21 cellular contexts compared by ENCODE assay signal in the genomic region with DNA sequence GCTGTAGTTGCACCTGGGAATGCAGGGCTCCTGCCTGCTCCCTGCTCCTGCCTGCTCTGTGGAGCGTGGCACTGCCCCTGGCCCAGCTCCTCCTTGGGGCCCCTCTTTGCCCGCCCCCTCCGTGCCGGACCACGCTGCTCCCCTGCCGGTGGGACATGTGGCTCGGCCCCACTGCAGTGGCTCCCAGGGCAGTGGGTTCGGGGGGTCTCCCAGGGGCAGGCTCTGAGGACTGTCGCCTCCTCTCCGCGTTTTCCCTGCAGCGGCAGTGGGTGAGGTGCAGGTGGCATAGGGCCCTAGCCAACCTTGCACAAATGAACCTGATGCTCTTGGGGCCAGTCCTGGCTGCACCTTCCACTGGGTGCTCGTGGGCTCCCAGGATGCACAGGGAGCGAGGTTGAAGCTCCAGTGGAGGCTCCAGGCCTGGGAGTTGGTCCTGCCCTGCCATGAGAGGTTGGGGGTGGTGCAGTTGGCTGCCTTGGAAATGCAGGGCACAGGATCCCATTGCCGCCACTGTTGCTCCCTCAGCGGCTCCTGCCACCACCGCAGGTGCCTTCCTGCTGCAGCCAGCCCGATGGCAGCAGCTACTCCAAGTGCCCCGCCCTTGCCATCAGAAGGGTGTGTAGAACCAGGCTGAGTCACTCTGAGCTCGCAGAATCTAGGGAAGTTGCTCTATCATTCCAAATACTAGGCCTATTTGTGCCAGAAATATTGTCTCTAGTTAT.
A peak's percentile ranks its signal among the peaks of the same experiment; 100 is the strongest.
DNase-seq lines count a peak whose midpoint lies in the region; ATAC-seq and TF ChIP-seq lines count a peak whose summit lies in the region.
"Had no signal": no experiment of that assay in that cellular context is flagged by ENCODE, and none has a peak within 500 bp of the region (broad histone marks: within the 10 kb centered on the region; RNA-seq: fewer than 3 reads in every experiment).

No MANE protein-coding gene starts in this region.

- H2AFZ ChIP-seq in PC-3 (ENCODE audit: low read length) = no peak overlapping the region
- no peak overlapping the region for H2AFZ ChIP-seq in hepatocyte
- H2AFZ ChIP-seq in GM23338 = no peak overlapping the region

- no peaks in the 10 kb centered on the region for H3K27me3 ChIP-seq in PC-3 (ENCODE audit: low read length)
- H3K27me3 ChIP-seq in hepatocyte = no peaks in the 10 kb centered on the region
- no peaks in the 10 kb centered on the region for H3K27me3 ChIP-seq in GM23338 (ENCODE audit: insufficient read depth)
- H3K27me3 ChIP-seq: esophagus muscularis mucosa, neutrophil had no signal

- H4K20me1 ChIP-seq in PC-3 (ENCODE audit: low read length) = no peaks in the 10 kb centered on the region
- H4K20me1 ChIP-seq in hepatocyte (ENCODE audit: insufficient read depth, poor library complexity, severe bottlenecking) = no peaks in the 10 kb centered on the region
- no peaks in the 10 kb centered on the region for H4K20me1 ChIP-seq in GM23338 (replicated peaks; ENCODE audit: insufficient read depth)

- H3K27ac Mint-ChIP-seq in activated naive CD8-positive, alpha-beta T cell treated with anti-CD3 and anti-CD28 coated beads, Interleukin-2, amount 10 ng/mL, durations not matched to agents 7 days and 5 days = no peak overlapping the region
- no peak overlapping the region for H3K27ac Mint-ChIP-seq in activated naive CD8-positive, alpha-beta T cell treated with anti-CD3 and anti-CD28 coated beads for 36 hours
- H3K27ac Mint-ChIP-seq in stimulated activated effector memory CD8-positive, alpha-beta T cell treated with anti-CD3 and anti-CD28 coated beads, Interleukin-12 subunit alpha, Interleukin-12 subunit beta, amount 100 ng/mL, for 72 hours = no peak overlapping the region
- H3K27ac Mint-ChIP-seq in activated T-cell treated with anti-CD3 and anti-CD28 coated beads, Interleukin-2, amount 50 U/mL, for 24 hours = no peak overlapping the region
- no peak overlapping the region for H3K27ac Mint-ChIP-seq in GM23338
- H3K27ac Mint-ChIP-seq: activated CD4-positive, alpha-beta T cell treated with anti-CD3 and anti-CD28 coated beads for 36 hours; activated T-cell treated with anti-CD3 and anti-CD28 coated beads, Interleukin-2, amount 50 U/mL, for 72 hours had no signal

- TF ChIP-seq CTCF in PC-3 (conservative IDR thresholded peaks at IDR 0.05; ENCODE audit: low read depth, low read length) (no peak), hepatocyte (IDR thresholded peaks at IDR 0.05; ENCODE audit: poor library complexity) (no peak), GM23338 (conservative IDR thresholded peaks at IDR 0.05; ENCODE audit: low read depth in 2 of 2) (no peak)

- H3K36me3 Mint-ChIP-seq in activated naive CD8-positive, alpha-beta T cell treated with anti-CD3 and anti-CD28 coated beads, Interleukin-2, amount 10 ng/mL, durations not matched to agents 7 days and 5 days = no peaks in the 10 kb centered on the region
- no peaks in the 10 kb centered on the region for H3K36me3 Mint-ChIP-seq in activated naive CD8-positive, alpha-beta T cell treated with anti-CD3 and anti-CD28 coated beads for 36 hours
- no peaks in the 10 kb centered on the region for H3K36me3 Mint-ChIP-seq in stimulated activated effector memory CD8-positive, alpha-beta T cell treated with anti-CD3 and anti-CD28 coated beads, Interleukin-12 subunit alpha, Interleukin-12 subunit beta, amount 100 ng/mL, for 72 hours
- no peaks in the 10 kb centered on the region for H3K36me3 Mint-ChIP-seq in activated T-cell treated with anti-CD3 and anti-CD28 coated beads, Interleukin-2, amount 50 U/mL, for 24 hours (ENCODE audit: low read depth)
- H3K36me3 Mint-ChIP-seq in GM23338 (ENCODE audit: low read depth) = no peaks in the 10 kb centered on the region

- H3K79me2 ChIP-seq in PC-3 (ENCODE audit: low read length) (no peaks in the 10 kb centered on the region), hepatocyte (no peaks in the 10 kb centered on the region), GM23338 (replicated peaks; ENCODE audit: insufficient read depth) (no peaks in the 10 kb centered on the region)

- intact Hi-C loops in PC-3 (cut with micrococcal nuclease) = no loop called here

- no peaks in the 10 kb centered on the region for H3K9me2 ChIP-seq in PC-3 (replicated peaks; ENCODE audit: low read length)
- no peaks in the 10 kb centered on the region for H3K9me2 ChIP-seq in hepatocyte (replicated peaks; ENCODE audit: insufficient read depth)
- H3K9me2 ChIP-seq in GM23338 (ENCODE audit: insufficient read depth) = no peaks in the 10 kb centered on the region

- H3K9me3 Mint-ChIP-seq in activated naive CD8-positive, alpha-beta T cell treated with anti-CD3 and anti-CD28 coated beads, Interleukin-2, amount 10 ng/mL, durations not matched to agents 7 days and 5 days = no peaks in the 10 kb centered on the region
- H3K9me3 Mint-ChIP-seq in activated naive CD8-positive, alpha-beta T cell treated with anti-CD3 and anti-CD28 coated beads for 36 hours = no peaks in the 10 kb centered on the region
- H3K9me3 Mint-ChIP-seq in stimulated activated effector memory CD8-positive, alpha-beta T cell treated with anti-CD3 and anti-CD28 coated beads, Interleukin-12 subunit alpha, Interleukin-12 subunit beta, amount 100 ng/mL, for 72 hours = no peaks in the 10 kb centered on the region
- H3K9me3 Mint-ChIP-seq in activated T-cell treated with anti-CD3 and anti-CD28 coated beads, Interleukin-2, amount 50 U/mL, for 24 hours = no peaks in the 10 kb centered on the region
- no peaks in the 10 kb centered on the region for H3K9me3 Mint-ChIP-seq in GM23338
- H3K9me3 Mint-ChIP-seq: activated T-cell treated with anti-CD3 and anti-CD28 coated beads, Interleukin-2, amount 50 U/mL, for 72 hours had no signal

- H3K4me2 ChIP-seq in PC-3 (ENCODE audit: low read length) = no peak overlapping the region
- H3K4me2 ChIP-seq in hepatocyte = no peak overlapping the region
- no peak overlapping the region for H3K4me2 ChIP-seq in GM23338

- H3K4me1 Mint-ChIP-seq in activated naive CD8-positive, alpha-beta T cell treated with anti-CD3 and anti-CD28 coated beads, Interleukin-2, amount 10 ng/mL, durations not matched to agents 7 days and 5 days = no peaks in the 10 kb centered on the region
- no peaks in the 10 kb centered on the region for H3K4me1 Mint-ChIP-seq in activated naive CD8-positive, alpha-beta T cell treated with anti-CD3 and anti-CD28 coated beads for 36 hours
- no peaks in the 10 kb centered on the region for H3K4me1 Mint-ChIP-seq in stimulated activated effector memory CD8-positive, alpha-beta T cell treated with anti-CD3 and anti-CD28 coated beads, Interleukin-12 subunit alpha, Interleukin-12 subunit beta, amount 100 ng/mL, for 72 hours
- H3K4me1 Mint-ChIP-seq in activated T-cell treated with anti-CD3 and anti-CD28 coated beads, Interleukin-2, amount 50 U/mL, for 24 hours (ENCODE audit: low read depth) = no peaks in the 10 kb centered on the region
- no peaks in the 10 kb centered on the region for H3K4me1 Mint-ChIP-seq in GM23338
- H3K4me1 Mint-ChIP-seq: activated CD4-positive, alpha-beta T cell treated with anti-CD3 and anti-CD28 coated beads for 36 hours had no signal

- H3K36me3 ChIP-seq in PC-3 (ENCODE audit: low read depth, low read length) = no peaks in the 10 kb centered on the region
- no peaks in the 10 kb centered on the region for H3K36me3 ChIP-seq in hepatocyte (replicated peaks; ENCODE audit: insufficient read depth, low read depth)
- H3K36me3 ChIP-seq in GM23338 (ENCODE audit: insufficient read depth) = no peaks in the 10 kb centered on the region
- H3K36me3 ChIP-seq: esophagus muscularis mucosa, neutrophil had no signal

- H3K27ac ChIP-seq in PC-3 (ENCODE audit: low read length) = no peak overlapping the region
- no peak overlapping the region for H3K27ac ChIP-seq in hepatocyte
- no peak overlapping the region for H3K27ac ChIP-seq in GM23338 (ENCODE audit: low read depth)
- H3K27ac ChIP-seq: C4-2B, esophagus muscularis mucosa, neutrophil had no signal

- no TSS peak for BruUV-seq in PC-3 (replicated peaks; lab: Mats Ljungman, UMichigan)

- H3F3A ChIP-seq in PC-3 (ENCODE audit: low read length, unreplicated experiment) = no peaks in the 10 kb centered on the region
- H3F3A ChIP-seq in GM23338 (replicated peaks; ENCODE audit: low read depth) = no peaks in the 10 kb centered on the region

- H3K4me1 ChIP-seq in PC-3 (ENCODE audit: insufficient read depth, low read length) (peaks cover 4% of the 10 kb centered on the region; the same call in 1 of the 2 replicates), hepatocyte (ENCODE audit: insufficient read depth) (no peaks in the 10 kb centered on the region), GM23338 (ENCODE audit: insufficient read depth) (no peaks in the 10 kb centered on the region)
- H3K4me1 ChIP-seq: esophagus muscularis mucosa had no signal

- no peak overlapping the region for H3K9ac ChIP-seq in PC-3 (ENCODE audit: low read length)

- H3K27me3 Mint-ChIP-seq in activated naive CD8-positive, alpha-beta T cell treated with anti-CD3 and anti-CD28 coated beads, Interleukin-2, amount 10 ng/mL, durations not matched to agents 7 days and 5 days = no peaks in the 10 kb centered on the region
- H3K27me3 Mint-ChIP-seq in activated naive CD8-positive, alpha-beta T cell treated with anti-CD3 and anti-CD28 coated beads for 36 hours = no peaks in the 10 kb centered on the region
- H3K27me3 Mint-ChIP-seq in activated T-cell treated with anti-CD3 and anti-CD28 coated beads, Interleukin-2, amount 50 U/mL, for 24 hours = no peaks in the 10 kb centered on the region
- H3K27me3 Mint-ChIP-seq in GM23338 (ENCODE audit: insufficient read depth, low read depth, poor library complexity) = peaks cover 2% of the 10 kb centered on the region
- H3K27me3 Mint-ChIP-seq: activated CD4-positive, alpha-beta T cell treated with anti-CD3 and anti-CD28 coated beads for 36 hours had no signal

- H3K9me3 ChIP-seq in PC-3 (ENCODE audit: low read length) = no peaks in the 10 kb centered on the region
- H3K9me3 ChIP-seq in hepatocyte (ENCODE audit: low read depth) = no peaks in the 10 kb centered on the region
- H3K9me3 ChIP-seq: esophagus muscularis mucosa, neutrophil had no signal

- no peak for ATAC-seq in activated naive CD8-positive, alpha-beta T cell treated with anti-CD3 and anti-CD28 coated beads, Interleukin-2, amount 10 ng/mL, durations not matched to agents 7 days and 5 days (ENCODE audit: low read depth)
- ATAC-seq in PC-3 (peak; percentile 81), GM21423 (IDR thresholded peaks at IDR 0.05; ENCODE audit: unreplicated experiment) (no peak), GM23338 (no peak)
- peak; percentile 29 for ATAC-seq in stimulated activated effector memory CD8-positive, alpha-beta T cell treated with anti-CD3 and anti-CD28 coated beads, Interleukin-12 subunit alpha, Interleukin-12 subunit beta, amount 100 ng/mL, for 72 hours
- ATAC-seq: activated CD4-positive, alpha-beta T cell treated with anti-CD3 and anti-CD28 coated beads for 36 hours; activated T-cell treated with anti-CD3 and anti-CD28 coated beads, Interleukin-2, amount 50 U/mL, for 72 hours had no signal

- H3K4me3 ChIP-seq in PC-3 (ENCODE audit: low read length) = no peak overlapping the region
- no peak overlapping the region for H3K4me3 ChIP-seq in hepatocyte
- no peak overlapping the region for H3K4me3 ChIP-seq in GM23338
- H3K4me3 ChIP-seq: esophagus muscularis mucosa had no signal

- POLR2A ChIA-PET in activated naive CD8-positive, alpha-beta T cell treated with anti-CD3 and anti-CD28 coated beads, Interleukin-2, amount 10 ng/mL, durations not matched to agents 7 days and 5 days (lab: Charles Lee) = no interaction called here
- POLR2A ChIA-PET in PC-3 (lab: Charles Lee; ENCODE audit: unreplicated experiment) = no interaction called here

- peak; percentile 10 for DNase-seq in activated naive CD8-positive, alpha-beta T cell treated with anti-CD3 and anti-CD28 coated beads, Interleukin-2, amount 10 ng/mL, durations not matched to agents 7 days and 5 days
- no peak for DNase-seq in activated naive CD8-positive, alpha-beta T cell treated with anti-CD3 and anti-CD28 coated beads for 36 hours
- DNase-seq in PC-3 (peak; percentile 25), hepatocyte (ENCODE audit: low spot score) (peak; percentile 12), GM23338 (ENCODE audit: low spot score) (no peak)
- DNase-seq in stimulated activated effector memory CD8-positive, alpha-beta T cell treated with anti-CD3 and anti-CD28 coated beads, Interleukin-12 subunit alpha, Interleukin-12 subunit beta, amount 100 ng/mL, for 72 hours (ENCODE audit: low spot score in 2 of 2) = no peak
- DNase-seq in activated T-cell treated with anti-CD3 and anti-CD28 coated beads, Interleukin-2, amount 50 U/mL, for 24 hours = no peak
- DNase-seq: activated CD4-positive, alpha-beta T cell treated with anti-CD3 and anti-CD28 coated beads for 36 hours; activated naive CD4-positive, alpha-beta T cell treated with anti-CD3 and anti-CD28 coated beads, Interleukin-2, amount 50 U/mL, for 16 hours; activated T-cell treated with anti-CD3 and anti-CD28 coated beads, Interleukin-2, amount 50 U/mL, for 72 hours; effector CD8-positive, alpha-beta T cell; IMR-90; MM.1S; NCI-H187; NCI-H510A; stimulated activated CD8-positive, alpha-beta memory T cell treated with anti-CD3 and anti-CD28 coated beads, Interleukin-4, amount 100 ng/mL, for 48 hours; SW 1271 had no signal

- WGBS in hepatocyte (ENCODE audit: low lambda C conversion rate, missing lambda C conversion rate) = 92% methylated on average over 19 of the region's 20 CpGs

- CTCF ChIA-PET in PC-3 (lab: Charles Lee) = interaction anchor here (1.1 kb wide), 1 partner anchor 19 kb away, joined by 4 read pairs; no protein-coding TSS in a partner anchor

- no peak overlapping the region for H3K4me3 Mint-ChIP-seq in activated naive CD8-positive, alpha-beta T cell treated with anti-CD3 and anti-CD28 coated beads, Interleukin-2, amount 10 ng/mL, durations not matched to agents 7 days and 5 days
- no peak overlapping the region for H3K4me3 Mint-ChIP-seq in activated naive CD8-positive, alpha-beta T cell treated with anti-CD3 and anti-CD28 coated beads for 36 hours
- no peak overlapping the region for H3K4me3 Mint-ChIP-seq in stimulated activated effector memory CD8-positive, alpha-beta T cell treated with anti-CD3 and anti-CD28 coated beads, Interleukin-12 subunit alpha, Interleukin-12 subunit beta, amount 100 ng/mL, for 72 hours
- H3K4me3 Mint-ChIP-seq in activated T-cell treated with anti-CD3 and anti-CD28 coated beads, Interleukin-2, amount 50 U/mL, for 24 hours = no peak overlapping the region
- H3K4me3 Mint-ChIP-seq in GM23338 = no peak overlapping the region
- H3K4me3 Mint-ChIP-seq: activated CD4-positive, alpha-beta T cell treated with anti-CD3 and anti-CD28 coated beads for 36 hours; activated T-cell treated with anti-CD3 and anti-CD28 coated beads, Interleukin-2, amount 50 U/mL, for 72 hours had no signal

Comparison
In these comparisons a context has a peak if more than half of its experiments do, and no peak if none do; other contexts are left out.
1. DNase-seq: peak in activated naive CD8-positive, alpha-beta T cell treated with anti-CD3 and anti-CD28 coated beads, Interleukin-2, amount 10 ng/mL, durations not matched to agents 7 days and 5 days (single experiment), PC-3 (single experiment) and hepatocyte (single experiment); none in activated naive CD8-positive, alpha-beta T cell treated with anti-CD3 and anti-CD28 coated beads for 36 hours (single experiment), stimulated activated effector memory CD8-positive, alpha-beta T cell treated with anti-CD3 and anti-CD28 coated beads, Interleukin-12 subunit alpha, Interleukin-12 subunit beta, amount 100 ng/mL, for 72 hours (0 of 2), activated T-cell treated with anti-CD3 and anti-CD28 coated beads, Interleukin-2, amount 50 U/mL, for 24 hours (single experiment) and GM23338 (single experiment).
2. ATAC-seq: peak in PC-3 (single experiment) and stimulated activated effector memory CD8-positive, alpha-beta T cell treated with anti-CD3 and anti-CD28 coated beads, Interleukin-12 subunit alpha, Interleukin-12 subunit beta, amount 100 ng/mL, for 72 hours (single experiment); none in activated naive CD8-positive, alpha-beta T cell treated with anti-CD3 and anti-CD28 coated beads, Interleukin-2, amount 10 ng/mL, durations not matched to agents 7 days and 5 days (single experiment), GM21423 (single experiment) and GM23338 (single experiment).